In genomic region chr14:103112488-103113243, GRCh38 we compare ENCODE assay signal across 16 cellular contexts. TPM values are rescaled to one million over a fixed set of nuclear protein-coding genes. Genes with fewer than 3 reads are reported as not detected.
DNase-seq lines count a peak whose midpoint lies in the region; ATAC-seq and TF ChIP-seq lines count a peak whose summit lies in the region.
"Had no signal": no experiment of that assay in that cellular context is flagged by ENCODE, and none has a peak within 500 bp of the region (broad histone marks: within the 10 kb centered on the region; RNA-seq: fewer than 3 reads in every experiment).

No MANE protein-coding gene starts in this region.

- H3K36me3 ChIP-seq in WERI-Rb-1 (no peaks in the 10 kb centered on the region), psoas muscle (ENCODE audit: insufficient read depth in 1 of 2, low read depth in 1 of 2) (no peaks in the 10 kb centered on the region)
- H3K36me3 ChIP-seq: left lung, thyroid gland had no signal

- H3K4me1 ChIP-seq in psoas muscle = peaks cover 42% of the 10 kb centered on the region

- WGBS in psoas muscle, 3 donors = 48 to 56% (median 49%) methylated on average over 7 to 9 of the region's 9 CpGs

- H3K27ac ChIP-seq in WERI-Rb-1 (peak overlapping the region; percentile 73), psoas muscle (peak overlapping the region; percentile 89)
- H3K27ac ChIP-seq: left lung, thyroid gland had no signal

- no peak for ATAC-seq in psoas muscle
- ATAC-seq: left lung had no signal

- peak; percentile 44 for DNase-seq in NCI-H510A treated with DMSO at 0.1 percent for 48 hours (lab: John Stamatoyannopoulos, UW)
- DNase-seq in WERI-Rb-1 = peak; percentile 97
- DNase-seq in psoas muscle = no peak
- DNase-seq in stimulated activated CD4-positive, alpha-beta T cell treated with anti-CD3 and anti-CD28 coated beads, Interleukin-15, amount 100 ng/mL, for 24 hours = no peak
- DNase-seq in nucleus accumbens (lab: John Stamatoyannopoulos, UW) = no peak
- DNase-seq: activated CD4-positive, CD25-positive, alpha-beta regulatory T cell treated with anti-CD3 and anti-CD28 coated beads, Interleukin-2, amount 50 U/mL, for 72 hours; activated CD8-positive, alpha-beta memory T cell treated with anti-CD3 and anti-CD28 coated beads, Interleukin-2, amount 50 U/mL, for 4 hours; activated naive CD4-positive, alpha-beta T cell treated with anti-CD3 and anti-CD28 coated beads for 36 hours; EL; HCEC 1CT; left lung; naive B cell; NCI-H1048; NCI-H226; thyroid gland had no signal

- H3K27me3 ChIP-seq in WERI-Rb-1 (ENCODE audit: insufficient read depth, low read depth, severe bottlenecking) = no peaks in the 10 kb centered on the region
- H3K27me3 ChIP-seq in psoas muscle (ENCODE audit: insufficient read depth in 3 of 3, low read length in 2 of 3) = no peaks in the 10 kb centered on the region
- H3K27me3 ChIP-seq: left lung, thyroid gland had no signal

- no peak overlapping the region for H3K4me3 ChIP-seq in WERI-Rb-1 (ENCODE audit: low read depth, low read length)
- H3K4me3 ChIP-seq in psoas muscle = no peak overlapping the region
- H3K4me3 ChIP-seq: left lung, thyroid gland had no signal

- TF ChIP-seq CTCF in WERI-Rb-1 (IDR thresholded peaks at IDR 0.05; ENCODE audit: low read depth, low read length) = no peak
- TF ChIP-seq CTCF in psoas muscle (IDR thresholded peaks at IDR 0.05) = no peak

- intact Hi-C loops in psoas muscle (cut with DNase I) = no loop called here

- no peaks in the 10 kb centered on the region for H3K9me3 ChIP-seq in WERI-Rb-1 (ENCODE audit: severe bottlenecking)
- no peaks in the 10 kb centered on the region for H3K9me3 ChIP-seq in psoas muscle
- H3K9me3 ChIP-seq: left lung, thyroid gland had no signal

RNA-seq across cellular contexts. Expression of gene TNFAIP2, which starts 10.6 kb away (rescaled TPM):
- total RNA-seq in psoas muscle = 100 to 1,000 TPM in 1 of 4 donors, 10 to 100 TPM in 3; 25.7 to 146 (median 39.1) TPM
- 10 to 100 TPM; 32.2 to 97.4 (median 52.3) TPM for polyA plus RNA-seq in psoas muscle

RNA-seq across cellular contexts. Expression of gene EXOC3L4, which starts 18.1 kb away (rescaled TPM):
- under 1 TPM in 2 of 4 donors, not detected in 2; 0.23 to 0.30 TPM for total RNA-seq in psoas muscle
- under 1 TPM in 2 of 3 donors, not detected in 1; 0.12 to 0.33 TPM for polyA plus RNA-seq in psoas muscle
- total RNA-seq: activated naive CD4-positive, alpha-beta T cell treated with anti-CD3 and anti-CD28 coated beads for 36 hours; RPMI7951 had no signal

RNA-seq across cellular contexts. Expression of gene LBHD2, which starts 28.7 kb away (rescaled TPM):
- total RNA-seq in psoas muscle = not detected
- not detected for polyA plus RNA-seq in psoas muscle
- total RNA-seq: activated naive CD4-positive, alpha-beta T cell treated with anti-CD3 and anti-CD28 coated beads for 36 hours; left lung; RPMI7951; thyroid gland had no signal

RNA-seq across cellular contexts. Expression of gene CDC42BPB, which starts 55.3 kb away (rescaled TPM):
- total RNA-seq in psoas muscle = 10 to 100 TPM; 34.2 to 57.4 (median 40.1) TPM
- polyA plus RNA-seq in psoas muscle = 10 to 100 TPM; 20.2 to 43.8 (median 39.6) TPM

Comparison
In these comparisons a context has a peak if more than half of its experiments do, and no peak if none do; other contexts are left out.
1. DNase-seq: peak in NCI-H510A treated with DMSO at 0.1 percent for 48 hours (single experiment) and WERI-Rb-1 (single experiment); none in psoas muscle (0 of 2), stimulated activated CD4-positive, alpha-beta T cell treated with anti-CD3 and anti-CD28 coated beads, Interleukin-15, amount 100 ng/mL, for 24 hours (single experiment) and nucleus accumbens (0 of 56).